In the genomic region with DNA sequence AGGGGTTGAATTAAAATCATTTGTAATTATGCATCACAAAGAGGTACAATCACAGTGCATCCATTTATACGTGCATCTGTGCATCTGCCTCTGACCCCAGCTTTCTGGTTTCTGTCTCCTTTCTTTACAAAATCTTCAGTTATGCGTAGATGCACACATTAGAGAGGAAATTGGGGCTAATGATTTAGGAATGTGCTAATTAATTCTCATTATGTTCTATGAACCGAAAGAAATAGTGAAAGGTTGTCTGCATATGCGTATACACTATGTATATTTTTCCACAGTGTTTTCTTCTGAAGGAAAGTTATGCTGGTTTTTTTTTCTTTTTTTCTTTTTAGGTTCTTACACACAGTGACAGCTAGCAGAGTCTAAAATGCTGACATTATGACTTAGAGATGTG, we compare ENCODE assay signal across 18 cellular contexts.
A peak's percentile ranks its signal among the peaks of the same experiment; 100 is the strongest.
DNase-seq lines count a peak whose midpoint lies in the region; ATAC-seq and TF ChIP-seq lines count a peak whose summit lies in the region.
"Had no signal": no experiment of that assay in that cellular context is flagged by ENCODE, and none has a peak within 500 bp of the region (broad histone marks: within the 10 kb centered on the region; RNA-seq: fewer than 3 reads in every experiment).

No MANE protein-coding gene starts in this region.

- H3F3A ChIP-seq in neural progenitor cell (ENCODE audit: low read depth): peaks cover 9% of the 10 kb centered on the region

- POLR2A ChIA-PET in WTC11 (lab: Charles Lee) (no interaction called here), HEK293T (lab: Yijun Ruan, JAX) (no interaction called here)

- intact Hi-C loops in esophagus squamous epithelium (cut with DNase I): no loop called here
- intact Hi-C loops in thyroid gland (cut with DNase I): no loop called here

- 69 to 70% methylated on average over 4 of the region's 4 CpGs for WGBS in esophagus squamous epithelium, 2 donors
- WGBS in thyroid gland, 2 donors: 65 to 76% methylated on average over 4 of the region's 4 CpGs

- H3K36me3 ChIP-seq in esophagus squamous epithelium (no peaks in the 10 kb centered on the region), neural progenitor cell (no peaks in the 10 kb centered on the region), thyroid gland (no peaks in the 10 kb centered on the region)

- DNase-seq in WTC11 (ENCODE audit: low spot score): no peak
- no peak for DNase-seq in esophagus squamous epithelium (lab: John Stamatoyannopoulos, UW)
- no peak for DNase-seq in neural progenitor cell (ENCODE audit: low spot score)
- DNase-seq in thyroid gland: no peak
- DNase-seq in activated naive CD4-positive, alpha-beta T cell treated with Interleukin-2 at 50 U/mL for 16 hours: no peak
- no peak for DNase-seq in HEK293T (ENCODE audit: extremely low spot score)
- no peak for DNase-seq in glutamatergic neuron
- DNase-seq in islet precursor cell: no peak
- DNase-seq: ACHN; Caco-2; CD4-positive, CD25-positive, alpha-beta regulatory T cell; DMS153; NCI-H1436 treated with DMSO at 0.1 percent for 48 hours; NCI-H2029 treated with DMSO at 0.1 percent for 48 hours; NCI-H2171 treated with DMSO at 0.1 percent for 48 hours; NCI-H774 had no signal

- H3K27me3 Mint-ChIP-seq in WTC11 (ENCODE audit: low read depth) (no peaks in the 10 kb centered on the region), neural progenitor cell (ENCODE audit: insufficient read depth, low read depth) (no peaks in the 10 kb centered on the region), glutamatergic neuron (ENCODE audit: unreplicated experiment) (peaks cover 2% of the 10 kb centered on the region)

- no peak; the same call in 1 of the 2 replicates for ATAC-seq in WTC11
- ATAC-seq: Panc1, Right ventricle myocardium inferior had no signal

- peaks cover 0 to 8% (median 0%) of the 10 kb centered on the region in 4 donors for H3K27me3 ChIP-seq in esophagus squamous epithelium
- H3K27me3 ChIP-seq in neural progenitor cell: no peaks in the 10 kb centered on the region
- H3K27me3 ChIP-seq in thyroid gland: no peaks in the 10 kb centered on the region

- H3K79me2 ChIP-seq in neural progenitor cell (ENCODE audit: low read depth): no peaks in the 10 kb centered on the region

- TF ChIP-seq POLR2A in esophagus squamous epithelium (IDR thresholded peaks at IDR 0.05) (no peak), thyroid gland (IDR thresholded peaks at IDR 0.05) (no peak)

- peak overlapping the region in 3 of 4 donors; percentile 24 to 52 (median 41) for H3K27ac ChIP-seq in esophagus squamous epithelium
- peak overlapping the region; percentile 83 for H3K27ac ChIP-seq in neural progenitor cell
- peak overlapping the region; percentile 89 to 94 (median 89) for H3K27ac ChIP-seq in thyroid gland

- H3K4me2 ChIP-seq in neural progenitor cell: peak overlapping the region; percentile 73

- H3K4me3 ChIP-seq in esophagus squamous epithelium: no peak overlapping the region
- H3K4me3 ChIP-seq in neural progenitor cell: peak overlapping the region; percentile 33
- H3K4me3 ChIP-seq in thyroid gland (replicated peaks in 1 of 3): no peak overlapping the region

- peaks cover 9% of the 10 kb centered on the region; the same call in 1 of the 2 replicates for H3K9me3 Mint-ChIP-seq in WTC11
- no peaks in the 10 kb centered on the region for H3K9me3 Mint-ChIP-seq in neural progenitor cell
- no peaks in the 10 kb centered on the region for H3K9me3 Mint-ChIP-seq in glutamatergic neuron (ENCODE audit: unreplicated experiment)
- H3K9me3 Mint-ChIP-seq: CD4-positive, CD25-positive, alpha-beta regulatory T cell had no signal

- TF ChIP-seq CTCF in WTC11 (IDR thresholded peaks at IDR 0.05): no peak
- no peak for TF ChIP-seq CTCF in esophagus squamous epithelium (IDR thresholded peaks at IDR 0.05)
- TF ChIP-seq CTCF in neural progenitor cell (IDR thresholded peaks at IDR 0.05): no peak
- no peak for TF ChIP-seq CTCF in thyroid gland (IDR thresholded peaks at IDR 0.05)
- no peak for TF ChIP-seq CTCF in glutamatergic neuron (IDR thresholded peaks at IDR 0.05; ENCODE audit: partially characterized antibody, unreplicated experiment)

- no peak overlapping the region for H2AFZ ChIP-seq in neural progenitor cell (replicated peaks)

- 0 out of 2 replicates have a peak, but pooled peaks cover 3% of the 10 kb centered on the region for H3K36me3 Mint-ChIP-seq in WTC11
- no peaks in the 10 kb centered on the region for H3K36me3 Mint-ChIP-seq in neural progenitor cell
- no peaks in the 10 kb centered on the region for H3K36me3 Mint-ChIP-seq in glutamatergic neuron (ENCODE audit: unreplicated experiment)
- H3K36me3 Mint-ChIP-seq: CD4-positive, CD25-positive, alpha-beta regulatory T cell had no signal

- H4K20me1 ChIP-seq in neural progenitor cell (ENCODE audit: low read depth): no peaks in the 10 kb centered on the region

- CTCF ChIA-PET in WTC11 (lab: Charles Lee): interaction anchor here (1.2 to 1.3 kb wide), 2 partner anchors 49 to 315 kb away, joined by 4 to 6 read pairs; no protein-coding TSS in a partner anchor
- CTCF ChIA-PET in HEK293T (lab: Yijun Ruan, JAX): interaction anchor here (0.7 to 1.4 kb wide), 2 partner anchors 18 to 315 kb away, joined by 3 read pairs; no protein-coding TSS in a partner anchor

- H3K4me3 Mint-ChIP-seq in WTC11 (peak overlapping the region; percentile 64), neural progenitor cell (no peak overlapping the region), glutamatergic neuron (ENCODE audit: unreplicated experiment) (no peak overlapping the region)
- H3K4me3 Mint-ChIP-seq: CD4-positive, CD25-positive, alpha-beta regulatory T cell had no signal

- H3K4me1 ChIP-seq in esophagus squamous epithelium: no peaks in the 10 kb centered on the region
- H3K4me1 ChIP-seq in neural progenitor cell: peaks cover 31% of the 10 kb centered on the region
- peaks cover 62 to 64% of the 10 kb centered on the region in 2 donors for H3K4me1 ChIP-seq in thyroid gland
- H3K4me1 ChIP-seq: Caco-2 had no signal

- H3K4me1 Mint-ChIP-seq in WTC11: peaks cover 67% of the 10 kb centered on the region
- peaks cover 17% of the 10 kb centered on the region for H3K4me1 Mint-ChIP-seq in neural progenitor cell
- peaks cover 7% of the 10 kb centered on the region for H3K4me1 Mint-ChIP-seq in glutamatergic neuron (ENCODE audit: low read depth, unreplicated experiment)
- H3K4me1 Mint-ChIP-seq: CD4-positive, CD25-positive, alpha-beta regulatory T cell had no signal

- no peaks in the 10 kb centered on the region for H3K9me3 ChIP-seq in esophagus squamous epithelium
- no peaks in the 10 kb centered on the region for H3K9me3 ChIP-seq in neural progenitor cell (ENCODE audit: low read depth)
- H3K9me3 ChIP-seq in thyroid gland: no peaks in the 10 kb centered on the region
- H3K9me3 ChIP-seq: Caco-2 had no signal

- H3K27ac Mint-ChIP-seq in WTC11: peak overlapping the region; percentile 93
- H3K27ac Mint-ChIP-seq in neural progenitor cell: no peak overlapping the region
- no peak overlapping the region for H3K27ac Mint-ChIP-seq in glutamatergic neuron (ENCODE audit: unreplicated experiment)
- H3K27ac Mint-ChIP-seq: CD4-positive, CD25-positive, alpha-beta regulatory T cell had no signal

- H3K9ac ChIP-seq in neural progenitor cell: no peak overlapping the region

TF ChIP-seq in WTC11, 78 proteins besides CTCF, POLR2A, EP300 and RAD21 (continues in another document):
- TF ChIP-seq MYBL2 (CRISPR knock-in tag; IDR thresholded peaks at IDR 0.05): no peak
- TF ChIP-seq ERG (CRISPR knock-in tag; IDR thresholded peaks at IDR 0.05): no peak
- TF ChIP-seq ZNF121 (CRISPR knock-in tag; IDR thresholded peaks at IDR 0.05): no peak
- TF ChIP-seq SMAD3 (CRISPR knock-in tag; IDR thresholded peaks at IDR 0.05; ENCODE audit: borderline replicate concordance): no peak

TF ChIP-seq in HEK293T, 16 proteins besides CTCF, POLR2A, EP300 and RAD21:
- TF ChIP-seq ARNT (IDR thresholded peaks at IDR 0.05) (no peak), LEF1 (IDR thresholded peaks at IDR 0.05; ENCODE audit: borderline replicate concordance) (no peak), SUZ12 (IDR thresholded peaks at IDR 0.05) (no peak), FOXM1 (IDR thresholded peaks at IDR 0.05; ENCODE audit: borderline replicate concordance) (no peak), FOXK2 (IDR thresholded peaks at IDR 0.05) (no peak), FOXA1 (IDR thresholded peaks at IDR 0.05) (no peak), ELF4 (IDR thresholded peaks at IDR 0.05) (no peak), ZNF384 (IDR thresholded peaks at IDR 0.05) (no peak), L3MBTL2 (conservative IDR thresholded peaks at IDR 0.05) (no peak), CTBP1 (IDR thresholded peaks at IDR 0.05; ENCODE audit: borderline replicate concordance) (no peak), SP1 (IDR thresholded peaks at IDR 0.05) (no peak), HDGF (IDR thresholded peaks at IDR 0.05; ENCODE audit: borderline replicate concordance) (no peak)
- TF ChIP-seq, protein P1, sequence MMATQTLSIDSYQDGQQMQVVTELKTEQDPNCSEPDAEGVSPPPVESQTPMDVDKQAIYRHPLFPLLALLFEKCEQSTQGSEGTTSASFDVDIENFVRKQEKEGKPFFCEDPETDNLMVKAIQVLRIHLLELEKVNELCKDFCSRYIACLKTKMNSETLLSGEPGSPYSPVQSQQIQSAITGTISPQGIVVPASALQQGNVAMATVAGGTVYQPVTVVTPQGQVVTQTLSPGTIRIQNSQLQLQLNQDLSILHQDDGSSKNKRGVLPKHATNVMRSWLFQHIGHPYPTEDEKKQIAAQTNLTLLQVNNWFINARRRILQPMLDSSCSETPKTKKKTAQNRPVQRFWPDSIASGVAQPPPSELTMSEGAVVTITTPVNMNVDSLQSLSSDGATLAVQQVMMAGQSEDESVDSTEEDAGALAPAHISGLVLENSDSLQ (IDR thresholded peaks at IDR 0.05): no peak
